15 cellular contexts compared by ENCODE assay signal in the genomic region with DNA sequence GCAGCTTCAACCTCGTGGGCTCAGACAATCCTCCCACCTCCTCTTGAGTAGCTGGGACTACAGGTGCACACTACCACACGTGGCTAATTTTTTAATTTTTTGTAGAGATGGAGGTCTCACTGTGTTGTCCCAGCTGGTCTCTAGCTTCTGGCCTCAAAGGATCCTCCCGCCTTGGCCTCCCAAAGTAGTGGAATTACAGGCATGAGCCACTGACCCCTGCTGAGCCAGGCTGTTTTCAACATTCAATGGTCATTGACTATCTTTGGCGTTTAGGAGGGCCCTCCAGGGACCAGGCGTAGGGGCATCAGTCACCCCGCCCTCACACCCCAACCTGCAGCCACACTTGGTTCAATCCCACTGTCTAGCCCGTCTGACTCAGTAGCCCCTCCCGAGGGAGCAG. TPM values are rescaled to one million over a fixed set of nuclear protein-coding genes. Genes with fewer than 3 reads are reported as not detected.
A peak's percentile ranks its signal among the peaks of the same experiment; 100 is the strongest.
DNase-seq lines count a peak whose midpoint lies in the region; ATAC-seq, FAIRE-seq and TF ChIP-seq lines count a peak whose summit lies in the region.
"Had no signal": no experiment of that assay in that cellular context is flagged by ENCODE, and none has a peak within 500 bp of the region (broad histone marks: within the 10 kb centered on the region; RNA-seq: fewer than 3 reads in every experiment).

No MANE protein-coding gene starts in this region.

- no peak overlapping the region for H3K4me3 Mint-ChIP-seq in activated CD8-positive, alpha-beta memory T cell treated with anti-CD3 and anti-CD28 coated beads, Interleukin-2, amount 10 ng/mL, durations not matched to agents 7 days and 5 days
- no peak overlapping the region for H3K4me3 Mint-ChIP-seq in WTC11
- H3K4me3 Mint-ChIP-seq in activated CD4-positive, alpha-beta memory T cell treated with anti-CD3 and anti-CD28 coated beads for 36 hours, result no peak overlapping the region

- H4K8ac ChIP-seq in mesenchymal stem cell (ENCODE audit: low read length), result no peak overlapping the region

- POLR2A ChIA-PET in WTC11 (lab: Charles Lee), result no interaction called here
- POLR2A ChIA-PET in activated CD4-positive, alpha-beta memory T cell treated with anti-CD3 and anti-CD28 coated beads for 36 hours (lab: Charles Lee), result no interaction called here

- H3K27me3 ChIP-seq in mesenchymal stem cell (ENCODE audit: control insufficient read depth in 1 of 2, insufficient read depth in 1 of 2, low read length in 2 of 2), result no peaks in the 10 kb centered on the region
- H3K27me3 ChIP-seq: BLaER1 had no signal

- H3K14ac ChIP-seq in mesenchymal stem cell (ENCODE audit: low read length in 2 of 2), result no peak overlapping the region

- no peaks in the 10 kb centered on the region for H3K9me3 ChIP-seq in mesenchymal stem cell (ENCODE audit: control insufficient read depth, low read length)
- H3K9me3 ChIP-seq: BLaER1 had no signal

- no peak overlapping the region for H3K4me3 ChIP-seq in mesenchymal stem cell (ENCODE audit: insufficient read depth in 1 of 2, low read depth in 1 of 2, low read length in 2 of 2)
- H3K4me3 ChIP-seq: BLaER1 had no signal

- no peak overlapping the region for H4K91ac ChIP-seq in mesenchymal stem cell (ENCODE audit: low read length)

- CTCF ChIA-PET in activated CD8-positive, alpha-beta memory T cell treated with anti-CD3 and anti-CD28 coated beads, Interleukin-2, amount 10 ng/mL, durations not matched to agents 7 days and 5 days (lab: Charles Lee), result no interaction called here
- CTCF ChIA-PET in WTC11 (lab: Charles Lee), result no interaction called here
- CTCF ChIA-PET in activated CD4-positive, alpha-beta memory T cell treated with anti-CD3 and anti-CD28 coated beads for 36 hours (lab: Charles Lee), result interaction anchor here (1.2 kb wide), 1 partner anchor 145 kb away, joined by 3 read pairs; no protein-coding TSS in a partner anchor

- H3K4me1 ChIP-seq in mesenchymal stem cell (ENCODE audit: control insufficient read depth, insufficient read depth, low read depth, low read length), result peaks cover 27% of the 10 kb centered on the region

- H3K79me1 ChIP-seq in mesenchymal stem cell (replicated peaks; ENCODE audit: low read length, poor library complexity, severe bottlenecking), result peaks cover 25% of the 10 kb centered on the region

- no peaks in the 10 kb centered on the region for H3K9me3 Mint-ChIP-seq in activated CD8-positive, alpha-beta memory T cell treated with anti-CD3 and anti-CD28 coated beads, Interleukin-2, amount 10 ng/mL, durations not matched to agents 7 days and 5 days (ENCODE audit: low read depth)
- H3K9me3 Mint-ChIP-seq in WTC11, result no peaks in the 10 kb centered on the region
- no peaks in the 10 kb centered on the region for H3K9me3 Mint-ChIP-seq in activated CD4-positive, alpha-beta memory T cell treated with anti-CD3 and anti-CD28 coated beads for 36 hours
- H3K9me3 Mint-ChIP-seq: CD4-positive, CD25-positive, alpha-beta regulatory T cell had no signal

- peaks cover 0 to 43% of the 10 kb centered on the region in 2 experiments for H3K36me3 ChIP-seq in mesenchymal stem cell (ENCODE audit: control insufficient read depth in 1 of 2, insufficient read depth in 2 of 2, low read depth in 1 of 2, low read length in 2 of 2)

- no peak overlapping the region for H3K23ac ChIP-seq in mesenchymal stem cell (ENCODE audit: low read length in 2 of 2)

- FAIRE-seq in GM12891 (lab: Jason Lieb, UNC), result peak; percentile 74

- no peak for ATAC-seq in activated CD8-positive, alpha-beta memory T cell treated with anti-CD3 and anti-CD28 coated beads, Interleukin-2, amount 10 ng/mL, durations not matched to agents 7 days and 5 days
- no peak for ATAC-seq in WTC11

- intact Hi-C loops in posterior vena cava (cut with DNase I), result loop anchor here in 1 of 2 donors (10.0 kb wide), 1 partner anchor 148 kb away; no protein-coding TSS in a partner anchor
- intact Hi-C loops in activated CD4-positive, alpha-beta memory T cell treated with anti-CD3 and anti-CD28 coated beads for 36 hours (cut with micrococcal nuclease), result no loop called here

- H3K4ac ChIP-seq in mesenchymal stem cell (ENCODE audit: low read depth in 1 of 2, low read length in 2 of 2), result no peak overlapping the region

- H3K9ac ChIP-seq in mesenchymal stem cell (ENCODE audit: low read length), result no peak overlapping the region
- H3K9ac ChIP-seq: BLaER1 had no signal

- peaks cover 21% of the 10 kb centered on the region for H3K4me1 Mint-ChIP-seq in activated CD8-positive, alpha-beta memory T cell treated with anti-CD3 and anti-CD28 coated beads, Interleukin-2, amount 10 ng/mL, durations not matched to agents 7 days and 5 days
- peaks cover 7% of the 10 kb centered on the region for H3K4me1 Mint-ChIP-seq in WTC11
- H3K4me1 Mint-ChIP-seq in activated CD4-positive, alpha-beta memory T cell treated with anti-CD3 and anti-CD28 coated beads for 36 hours (ENCODE audit: low read depth), result peaks cover 12% of the 10 kb centered on the region

- H3K36me3 Mint-ChIP-seq in activated CD8-positive, alpha-beta memory T cell treated with anti-CD3 and anti-CD28 coated beads, Interleukin-2, amount 10 ng/mL, durations not matched to agents 7 days and 5 days, result peaks cover 5% of the 10 kb centered on the region
- H3K36me3 Mint-ChIP-seq in WTC11, result no peaks in the 10 kb centered on the region
- H3K36me3 Mint-ChIP-seq in activated CD4-positive, alpha-beta memory T cell treated with anti-CD3 and anti-CD28 coated beads for 36 hours, result peaks cover 11% of the 10 kb centered on the region

- no peak overlapping the region for H2AK5ac ChIP-seq in mesenchymal stem cell (ENCODE audit: low read length, severe bottlenecking)

- no peak overlapping the region for H2BK5ac ChIP-seq in mesenchymal stem cell (ENCODE audit: low read depth, low read length, poor library complexity, severe bottlenecking)

- H3K4me2 ChIP-seq in mesenchymal stem cell (ENCODE audit: low read length, poor library complexity, severe bottlenecking), result no peak overlapping the region
- H3K4me2 ChIP-seq: BLaER1 had no signal

- H3K18ac ChIP-seq in mesenchymal stem cell (ENCODE audit: low read depth in 1 of 2, low read length in 2 of 2), result no peak overlapping the region

- no peak overlapping the region for H2BK120ac ChIP-seq in mesenchymal stem cell (ENCODE audit: low read depth, low read length)

- peak; percentile 36 for DNase-seq in activated CD8-positive, alpha-beta memory T cell treated with anti-CD3 and anti-CD28 coated beads, Interleukin-2, amount 10 ng/mL, durations not matched to agents 7 days and 5 days
- no peak for DNase-seq in activated CD8-positive, alpha-beta memory T cell treated with anti-CD3 and anti-CD28 coated beads, Interleukin-2, amount 50 U/mL, for 4 hours
- DNase-seq in GM12891 (ENCODE audit: insufficient read length, low spot score) (no peak), WTC11 (ENCODE audit: low spot score) (no peak), posterior vena cava (ENCODE audit: low spot score) (peak; percentile 25), DMS79 treated with DMSO at 0.1 percent for 48 hours (lab: John Stamatoyannopoulos, UW) (no peak), mesenchymal stem cell (no peak)
- no peak for DNase-seq in activated CD4-positive, alpha-beta memory T cell treated with anti-CD3 and anti-CD28 coated beads for 36 hours
- DNase-seq: 8988T; AML-193; CD4-positive, CD25-positive, alpha-beta regulatory T cell; HCEC 1CT; IMR-90 had no signal

- H3K27ac ChIP-seq in mesenchymal stem cell (ENCODE audit: low read length, poor library complexity, severe bottlenecking), result no peak overlapping the region
- H3K27ac ChIP-seq: BLaER1, HL-60 had no signal

- H2AFZ ChIP-seq in mesenchymal stem cell (ENCODE audit: low read depth, low read length), result no peak overlapping the region

- no peak overlapping the region for H2BK15ac ChIP-seq in mesenchymal stem cell (ENCODE audit: low read depth, poor library complexity, severe bottlenecking)

- TF ChIP-seq CTCF in WTC11 (IDR thresholded peaks at IDR 0.05), result no peak

- no peak for TF ChIP-seq POLR2A in GM12891 (IDR thresholded peaks at IDR 0.05; ENCODE audit: low read depth, low read length)

- no peaks in the 10 kb centered on the region for H3K27me3 Mint-ChIP-seq in activated CD8-positive, alpha-beta memory T cell treated with anti-CD3 and anti-CD28 coated beads, Interleukin-2, amount 10 ng/mL, durations not matched to agents 7 days and 5 days
- no peaks in the 10 kb centered on the region for H3K27me3 Mint-ChIP-seq in WTC11 (ENCODE audit: low read depth)
- no peaks in the 10 kb centered on the region for H3K27me3 Mint-ChIP-seq in activated CD4-positive, alpha-beta memory T cell treated with anti-CD3 and anti-CD28 coated beads for 36 hours
- H3K27me3 Mint-ChIP-seq: CD4-positive, CD25-positive, alpha-beta regulatory T cell had no signal

- WGBS in mesenchymal stem cell, result 82% methylated on average over 7 of the region's 8 CpGs

- H2BK12ac ChIP-seq in mesenchymal stem cell (ENCODE audit: low read length in 2 of 2), result no peak overlapping the region

- H3K27ac Mint-ChIP-seq in activated CD8-positive, alpha-beta memory T cell treated with anti-CD3 and anti-CD28 coated beads, Interleukin-2, amount 10 ng/mL, durations not matched to agents 7 days and 5 days, result no peak overlapping the region
- H3K27ac Mint-ChIP-seq in WTC11, result no peak overlapping the region
- H3K27ac Mint-ChIP-seq in activated CD4-positive, alpha-beta memory T cell treated with anti-CD3 and anti-CD28 coated beads for 36 hours, result no peak overlapping the region
- H3K27ac Mint-ChIP-seq: CD4-positive, CD25-positive, alpha-beta regulatory T cell had no signal

RNA-seq across cellular contexts. Expression of gene MZT2B, which starts 5.2 kb away (rescaled TPM):
- total RNA-seq in activated CD8-positive, alpha-beta memory T cell treated with anti-CD3 and anti-CD28 coated beads, Interleukin-2, amount 10 ng/mL, durations not matched to agents 7 days and 5 days, result 100 to 1,000 TPM; 399 to 472 TPM
- 247 TPM for polyA plus RNA-seq in GM12891 (2012; ENCODE audit: low read depth, missing spikeins)
- total RNA-seq in WTC11 (2021) (183 to 225 TPM (median 220 TPM) in 3 replicates), posterior vena cava (100 to 1,000 TPM; 183 to 200 TPM)
- 309 TPM for polyA plus RNA-seq in mesenchymal stem cell (2013, experiment 1 of 2)
- polyA plus RNA-seq in mesenchymal stem cell (2013, experiment 2 of 2), result 301 TPM
- 100 to 1,000 TPM; 388 to 401 TPM for total RNA-seq in activated CD4-positive, alpha-beta memory T cell treated with anti-CD3 and anti-CD28 coated beads for 36 hours

RNA-seq across cellular contexts. Expression of gene SMPD4, which starts 5.9 kb away (rescaled TPM):
- total RNA-seq in activated CD8-positive, alpha-beta memory T cell treated with anti-CD3 and anti-CD28 coated beads, Interleukin-2, amount 10 ng/mL, durations not matched to agents 7 days and 5 days, result 10 to 100 TPM; 70.8 to 79.8 TPM
- 39.8 TPM for polyA plus RNA-seq in GM12891 (2012; ENCODE audit: low read depth, missing spikeins)
- total RNA-seq in WTC11 (2021), result 76.7 to 95.8 TPM (median 81.1 TPM) in 3 replicates
- total RNA-seq in posterior vena cava, result 10 to 100 TPM; 26.5 to 29.7 TPM
- polyA plus RNA-seq in mesenchymal stem cell (2013, experiment 1 of 2), result 28.8 TPM
- 28.3 TPM for polyA plus RNA-seq in mesenchymal stem cell (2013, experiment 2 of 2)
- total RNA-seq in activated CD4-positive, alpha-beta memory T cell treated with anti-CD3 and anti-CD28 coated beads for 36 hours, result 10 to 100 TPM; 65.8 to 69.4 TPM

RNA-seq across cellular contexts. Expression of gene TUBA3E, which starts 11.0 kb away (rescaled TPM):
- not detected for total RNA-seq in activated CD8-positive, alpha-beta memory T cell treated with anti-CD3 and anti-CD28 coated beads, Interleukin-2, amount 10 ng/mL, durations not matched to agents 7 days and 5 days
- not detected for polyA plus RNA-seq in GM12891 (2012; ENCODE audit: low read depth, missing spikeins)
- total RNA-seq in WTC11 (2021) (0.18 TPM in 1 of 3 replicates, not detected in the others), posterior vena cava (not detected)
- not detected for polyA plus RNA-seq in mesenchymal stem cell (2013, experiment 1 of 2)
- not detected for polyA plus RNA-seq in mesenchymal stem cell (2013, experiment 2 of 2)
- not detected for total RNA-seq in activated CD4-positive, alpha-beta memory T cell treated with anti-CD3 and anti-CD28 coated beads for 36 hours
- total RNA-seq: CD4-positive, CD25-positive, alpha-beta regulatory T cell; IMR-90 had no signal
- polyA plus RNA-seq: CD4-positive, CD25-positive, alpha-beta regulatory T cell; IMR-90 had no signal

RNA-seq across cellular contexts. Expression of gene CCDC74B, which starts 42.4 kb away (rescaled TPM):
- under 1 TPM; 0.23 to 0.47 TPM for total RNA-seq in activated CD8-positive, alpha-beta memory T cell treated with anti-CD3 and anti-CD28 coated beads, Interleukin-2, amount 10 ng/mL, durations not matched to agents 7 days and 5 days
- 1.7 TPM for polyA plus RNA-seq in GM12891 (2012; ENCODE audit: low read depth, missing spikeins)
- 2.8 to 5.4 TPM (median 3.4 TPM) in 3 replicates for total RNA-seq in WTC11 (2021)
- 1 to 10 TPM; 1.4 to 1.5 TPM for total RNA-seq in posterior vena cava
- polyA plus RNA-seq in mesenchymal stem cell (2013, experiment 1 of 2), result 1.3 TPM
- polyA plus RNA-seq in mesenchymal stem cell (2013, experiment 2 of 2), result 1.7 TPM
- total RNA-seq in activated CD4-positive, alpha-beta memory T cell treated with anti-CD3 and anti-CD28 coated beads for 36 hours, result 1 to 10 TPM; 3.2 to 3.3 TPM
- total RNA-seq: CD4-positive, CD25-positive, alpha-beta regulatory T cell had no signal
- polyA plus RNA-seq: CD4-positive, CD25-positive, alpha-beta regulatory T cell had no signal

RNA-seq across cellular contexts. Expression of gene POTEF, which starts 58.2 kb away (rescaled TPM):
- not detected for total RNA-seq in activated CD8-positive, alpha-beta memory T cell treated with anti-CD3 and anti-CD28 coated beads, Interleukin-2, amount 10 ng/mL, durations not matched to agents 7 days and 5 days
- polyA plus RNA-seq in GM12891 (2012; ENCODE audit: low read depth, missing spikeins), result not detected
- 10.5 to 13.6 TPM (median 13.3 TPM) in 3 replicates for total RNA-seq in WTC11 (2021)
- total RNA-seq in posterior vena cava, result not detected
- polyA plus RNA-seq in mesenchymal stem cell (2013, experiment 1 of 2), result 0.11 TPM
- 0.10 TPM for polyA plus RNA-seq in mesenchymal stem cell (2013, experiment 2 of 2)
- total RNA-seq in activated CD4-positive, alpha-beta memory T cell treated with anti-CD3 and anti-CD28 coated beads for 36 hours, result not detected
- total RNA-seq: CD4-positive, CD25-positive, alpha-beta regulatory T cell; IMR-90 had no signal
- polyA plus RNA-seq: CD4-positive, CD25-positive, alpha-beta regulatory T cell; IMR-90 had no signal

Comparison
In these comparisons a context has a peak if more than half of its experiments do, and no peak if none do; other contexts are left out.
1. DNase-seq: peak in activated CD8-positive, alpha-beta memory T cell treated with anti-CD3 and anti-CD28 coated beads, Interleukin-2, amount 10 ng/mL, durations not matched to agents 7 days and 5 days (single experiment) and posterior vena cava (single experiment); none in activated CD8-positive, alpha-beta memory T cell treated with anti-CD3 and anti-CD28 coated beads, Interleukin-2, amount 50 U/mL, for 4 hours (single experiment), GM12891 (single experiment), WTC11 (single experiment), DMS79 treated with DMSO at 0.1 percent for 48 hours (single experiment), mesenchymal stem cell (single experiment) and activated CD4-positive, alpha-beta memory T cell treated with anti-CD3 and anti-CD28 coated beads for 36 hours (single experiment).